ENCODE assay signal across 23 cellular contexts in the genomic region with DNA sequence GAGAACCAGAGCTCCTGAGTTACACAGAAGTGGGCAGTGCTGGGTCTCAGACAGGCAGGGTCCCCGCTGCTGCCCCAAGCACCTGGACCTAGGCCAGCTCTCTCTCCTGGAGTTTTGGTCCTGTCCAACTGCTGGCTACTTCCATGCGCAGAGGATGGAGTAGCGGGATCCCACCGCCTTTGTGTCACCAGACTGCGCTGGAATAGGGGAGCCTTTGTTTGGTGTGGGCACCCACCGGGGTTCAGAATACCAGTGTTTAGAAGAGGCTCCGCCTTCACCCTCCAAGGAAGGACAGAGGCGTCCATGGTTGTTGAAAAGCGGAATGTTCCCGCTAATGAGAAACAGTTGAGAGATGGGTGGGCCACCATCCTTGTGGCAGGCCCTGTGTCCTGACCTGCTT.
A peak's percentile ranks its signal among the peaks of the same experiment; 100 is the strongest.
DNase-seq lines count a peak whose midpoint lies in the region; ATAC-seq and TF ChIP-seq lines count a peak whose summit lies in the region.
"Had no signal": no experiment of that assay in that cellular context is flagged by ENCODE, and none has a peak within 500 bp of the region (broad histone marks: within the 10 kb centered on the region; RNA-seq: fewer than 3 reads in every experiment).

No MANE protein-coding gene starts in this region.

- ATAC-seq in left cardiac atrium = no peak
- no peak for ATAC-seq in left colon
- ATAC-seq: GM23338, HepG2, PC-3 had no signal

- intact Hi-C loops in left ventricle myocardium inferior (cut with micrococcal nuclease) = loop anchor here (10.0 kb wide), 1 partner anchor 137 kb away; no protein-coding TSS in a partner anchor
- intact Hi-C loops in left cardiac atrium (cut with DNase I) = loop anchor here in 1 of 2 donors (10.0 kb wide), 1 partner anchor 137 kb away; no protein-coding TSS in a partner anchor
- intact Hi-C loops in activated T-helper 2 cell treated with anti-CD3 and anti-CD28 coated beads, Interferon-gamma antibody, Interleukin-2, Interleukin-4, amounts not matched to agents 10 μg/mL and 5 μg/mL and 100 μg/mL, durations not matched to agents 14 hours and 24 hours and 36 hours (cut with micrococcal nuclease) = no loop called here
- intact Hi-C loops in left colon (cut with DNase I, micrococcal nuclease) = no loop called here

- peaks cover 3% of the 10 kb centered on the region for H3K36me3 Mint-ChIP-seq in activated T-helper 2 cell treated with anti-CD3 and anti-CD28 coated beads, Interferon-gamma antibody, Interleukin-2, Interleukin-4, amounts not matched to agents 10 μg/mL and 5 μg/mL and 100 μg/mL, durations not matched to agents 14 hours and 24 hours and 36 hours (ENCODE audit: low read depth)
- H3K36me3 Mint-ChIP-seq in progenitor cell of endocrine pancreas (ENCODE audit: insufficient read depth) = no peaks in the 10 kb centered on the region

- no peaks in the 10 kb centered on the region for H3K36me3 ChIP-seq in left ventricle myocardium inferior
- H3K36me3 ChIP-seq: HAP-1 had no signal

- DNase-seq in left ventricle myocardium inferior = no peak
- DNase-seq in left cardiac atrium = no peak
- DNase-seq in activated T-helper 2 cell treated with anti-CD3 and anti-CD28 coated beads, Interferon-gamma antibody, Interleukin-2, Interleukin-4, amounts not matched to agents 10 μg/mL and 5 μg/mL and 100 μg/mL, durations not matched to agents 14 hours and 24 hours and 36 hours (ENCODE audit: low spot score) = peak; percentile 6
- DNase-seq in mucosa of gallbladder (ENCODE audit: low spot score) = peak; percentile 6
- DNase-seq in T-helper 2 cell = no peak
- DNase-seq in progenitor cell of endocrine pancreas (ENCODE audit: low spot score, unreplicated experiment) = no peak
- DNase-seq in left colon = no peak
- DNase-seq: CD4-positive, CD25-positive, alpha-beta regulatory T cell; HFFc6; Kasumi-1; MV-4-11; NCI-H1105 treated with DMSO at 0.1 percent for 48 hours; NCI-H146; NCI-H1930; NCI-H446 treated with DMSO at 0.1 percent for 48 hours; NCI-H526; NCI-H82; NK-92 treated with Interleukin-12 subunit alpha and Interleukin-12 subunit beta, amount 100 ng/mL, for 24 hours; PC-3 had no signal

- H3K27me3 ChIP-seq in left ventricle myocardium inferior (ENCODE audit: low read depth) = no peaks in the 10 kb centered on the region
- H3K27me3 ChIP-seq: BLaER1 had no signal

- no peaks in the 10 kb centered on the region for H3K27me3 Mint-ChIP-seq in activated T-helper 2 cell treated with anti-CD3 and anti-CD28 coated beads, Interferon-gamma antibody, Interleukin-2, Interleukin-4, amounts not matched to agents 10 μg/mL and 5 μg/mL and 100 μg/mL, durations not matched to agents 14 hours and 24 hours and 36 hours (ENCODE audit: low read depth)
- H3K27me3 Mint-ChIP-seq in progenitor cell of endocrine pancreas = peaks cover 15% of the 10 kb centered on the region
- H3K27me3 Mint-ChIP-seq: CD4-positive, CD25-positive, alpha-beta regulatory T cell had no signal

- H3K4me1 Mint-ChIP-seq in activated T-helper 2 cell treated with anti-CD3 and anti-CD28 coated beads, Interferon-gamma antibody, Interleukin-2, Interleukin-4, amounts not matched to agents 10 μg/mL and 5 μg/mL and 100 μg/mL, durations not matched to agents 14 hours and 24 hours and 36 hours (ENCODE audit: low read depth) = peaks cover 8% of the 10 kb centered on the region
- peaks cover 4% of the 10 kb centered on the region for H3K4me1 Mint-ChIP-seq in progenitor cell of endocrine pancreas (ENCODE audit: low read depth)
- H3K4me1 Mint-ChIP-seq: GM23338 had no signal

- peaks cover 60% of the 10 kb centered on the region for H3K4me1 ChIP-seq in left ventricle myocardium inferior
- H3K4me1 ChIP-seq: HAP-1 had no signal

- H3K27ac ChIP-seq in left ventricle myocardium inferior (replicated peaks) = peak overlapping the region; percentile 76
- H3K27ac ChIP-seq: BLaER1 had no signal

- H3K4me3 Mint-ChIP-seq in activated T-helper 2 cell treated with anti-CD3 and anti-CD28 coated beads, Interferon-gamma antibody, Interleukin-2, Interleukin-4, amounts not matched to agents 10 μg/mL and 5 μg/mL and 100 μg/mL, durations not matched to agents 14 hours and 24 hours and 36 hours (ENCODE audit: low read depth) = no peak overlapping the region
- no peak overlapping the region for H3K4me3 Mint-ChIP-seq in progenitor cell of endocrine pancreas (ENCODE audit: low read depth)
- H3K4me3 Mint-ChIP-seq: CD4-positive, CD25-positive, alpha-beta regulatory T cell; GM23338; HFFc6 had no signal

- no peaks in the 10 kb centered on the region for H3K9me3 Mint-ChIP-seq in activated T-helper 2 cell treated with anti-CD3 and anti-CD28 coated beads, Interferon-gamma antibody, Interleukin-2, Interleukin-4, amounts not matched to agents 10 μg/mL and 5 μg/mL and 100 μg/mL, durations not matched to agents 14 hours and 24 hours and 36 hours
- H3K9me3 Mint-ChIP-seq in progenitor cell of endocrine pancreas (ENCODE audit: low read depth) = no peaks in the 10 kb centered on the region
- H3K9me3 Mint-ChIP-seq: GM23338, HFFc6 had no signal

- no peaks in the 10 kb centered on the region for H3K9me3 ChIP-seq in left ventricle myocardium inferior (replicated peaks)
- H3K9me3 ChIP-seq: BLaER1, HAP-1 had no signal

- no peak for TF ChIP-seq CTCF in left ventricle myocardium inferior (IDR thresholded peaks at IDR 0.05; ENCODE audit: borderline replicate concordance)
- TF ChIP-seq CTCF in progenitor cell of endocrine pancreas (IDR thresholded peaks at IDR 0.05; ENCODE audit: unreplicated experiment) = no peak

- H3K27ac Mint-ChIP-seq in activated T-helper 2 cell treated with anti-CD3 and anti-CD28 coated beads, Interferon-gamma antibody, Interleukin-2, Interleukin-4, amounts not matched to agents 10 μg/mL and 5 μg/mL and 100 μg/mL, durations not matched to agents 14 hours and 24 hours and 36 hours = no peak overlapping the region
- no peak overlapping the region for H3K27ac Mint-ChIP-seq in progenitor cell of endocrine pancreas
- H3K27ac Mint-ChIP-seq: GM23338, HFFc6 had no signal

- no peak overlapping the region for H3K4me3 ChIP-seq in left ventricle myocardium inferior
- H3K4me3 ChIP-seq: BLaER1, GM23338, HAP-1 had no signal

Comparison
In these comparisons a context has a peak if more than half of its experiments do, and no peak if none do; other contexts are left out.
1. DNase-seq: peak in activated T-helper 2 cell treated with anti-CD3 and anti-CD28 coated beads, Interferon-gamma antibody, Interleukin-2, Interleukin-4, amounts not matched to agents 10 μg/mL and 5 μg/mL and 100 μg/mL, durations not matched to agents 14 hours and 24 hours and 36 hours (single experiment) and mucosa of gallbladder (single experiment); none in left ventricle myocardium inferior (single experiment), left cardiac atrium (single experiment), T-helper 2 cell (0 of 5), progenitor cell of endocrine pancreas (single experiment) and left colon (0 of 2).